In the genomic region with DNA sequence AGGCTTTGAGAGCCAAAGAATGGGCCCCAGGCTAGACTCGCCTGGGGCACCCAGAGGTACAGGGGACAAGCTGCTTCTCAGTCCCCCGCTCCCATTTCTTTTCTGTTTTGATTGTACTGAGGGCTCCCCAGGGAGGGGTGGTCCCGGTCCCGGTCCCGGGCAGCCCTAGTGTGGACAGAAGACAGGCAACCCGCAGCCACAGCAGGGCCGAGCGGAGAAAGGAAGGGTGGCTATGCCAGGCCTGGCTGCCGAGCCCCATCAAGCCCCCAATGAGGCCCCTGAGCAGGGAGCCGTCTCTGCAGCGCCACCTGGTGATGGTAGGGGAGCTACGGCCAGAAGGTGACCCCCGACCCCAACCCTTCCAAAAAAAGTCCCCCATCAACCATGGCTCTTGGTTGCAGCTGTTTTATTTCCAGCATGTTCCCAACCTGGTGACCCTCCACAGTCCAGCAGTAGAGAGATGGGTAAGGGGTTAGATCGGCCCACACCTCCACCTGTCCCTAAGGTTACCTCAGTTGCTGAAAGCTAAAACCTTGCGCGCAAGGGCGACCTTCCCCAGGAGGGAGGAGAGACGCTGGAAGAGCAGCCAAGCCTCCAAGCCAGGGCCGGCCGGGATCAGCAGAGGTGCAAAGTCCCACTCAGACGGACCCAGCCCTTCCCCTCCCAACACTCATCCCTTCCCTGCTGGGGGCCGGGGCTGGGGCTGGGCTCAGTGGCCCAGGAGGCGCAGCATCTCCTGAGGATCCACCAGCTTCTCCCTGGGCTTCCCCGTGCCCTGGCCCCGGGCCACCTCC, we compare ENCODE assay signal across 1 cellular context.
TF ChIP-seq lines count a peak whose summit lies in the region.

No MANE protein-coding gene starts in this region.

TF ChIP-seq in HEK293, 187 proteins besides CTCF, POLR2A, EP300 and RAD21 (continued from another document):
- TF ChIP-seq, protein P1, sequence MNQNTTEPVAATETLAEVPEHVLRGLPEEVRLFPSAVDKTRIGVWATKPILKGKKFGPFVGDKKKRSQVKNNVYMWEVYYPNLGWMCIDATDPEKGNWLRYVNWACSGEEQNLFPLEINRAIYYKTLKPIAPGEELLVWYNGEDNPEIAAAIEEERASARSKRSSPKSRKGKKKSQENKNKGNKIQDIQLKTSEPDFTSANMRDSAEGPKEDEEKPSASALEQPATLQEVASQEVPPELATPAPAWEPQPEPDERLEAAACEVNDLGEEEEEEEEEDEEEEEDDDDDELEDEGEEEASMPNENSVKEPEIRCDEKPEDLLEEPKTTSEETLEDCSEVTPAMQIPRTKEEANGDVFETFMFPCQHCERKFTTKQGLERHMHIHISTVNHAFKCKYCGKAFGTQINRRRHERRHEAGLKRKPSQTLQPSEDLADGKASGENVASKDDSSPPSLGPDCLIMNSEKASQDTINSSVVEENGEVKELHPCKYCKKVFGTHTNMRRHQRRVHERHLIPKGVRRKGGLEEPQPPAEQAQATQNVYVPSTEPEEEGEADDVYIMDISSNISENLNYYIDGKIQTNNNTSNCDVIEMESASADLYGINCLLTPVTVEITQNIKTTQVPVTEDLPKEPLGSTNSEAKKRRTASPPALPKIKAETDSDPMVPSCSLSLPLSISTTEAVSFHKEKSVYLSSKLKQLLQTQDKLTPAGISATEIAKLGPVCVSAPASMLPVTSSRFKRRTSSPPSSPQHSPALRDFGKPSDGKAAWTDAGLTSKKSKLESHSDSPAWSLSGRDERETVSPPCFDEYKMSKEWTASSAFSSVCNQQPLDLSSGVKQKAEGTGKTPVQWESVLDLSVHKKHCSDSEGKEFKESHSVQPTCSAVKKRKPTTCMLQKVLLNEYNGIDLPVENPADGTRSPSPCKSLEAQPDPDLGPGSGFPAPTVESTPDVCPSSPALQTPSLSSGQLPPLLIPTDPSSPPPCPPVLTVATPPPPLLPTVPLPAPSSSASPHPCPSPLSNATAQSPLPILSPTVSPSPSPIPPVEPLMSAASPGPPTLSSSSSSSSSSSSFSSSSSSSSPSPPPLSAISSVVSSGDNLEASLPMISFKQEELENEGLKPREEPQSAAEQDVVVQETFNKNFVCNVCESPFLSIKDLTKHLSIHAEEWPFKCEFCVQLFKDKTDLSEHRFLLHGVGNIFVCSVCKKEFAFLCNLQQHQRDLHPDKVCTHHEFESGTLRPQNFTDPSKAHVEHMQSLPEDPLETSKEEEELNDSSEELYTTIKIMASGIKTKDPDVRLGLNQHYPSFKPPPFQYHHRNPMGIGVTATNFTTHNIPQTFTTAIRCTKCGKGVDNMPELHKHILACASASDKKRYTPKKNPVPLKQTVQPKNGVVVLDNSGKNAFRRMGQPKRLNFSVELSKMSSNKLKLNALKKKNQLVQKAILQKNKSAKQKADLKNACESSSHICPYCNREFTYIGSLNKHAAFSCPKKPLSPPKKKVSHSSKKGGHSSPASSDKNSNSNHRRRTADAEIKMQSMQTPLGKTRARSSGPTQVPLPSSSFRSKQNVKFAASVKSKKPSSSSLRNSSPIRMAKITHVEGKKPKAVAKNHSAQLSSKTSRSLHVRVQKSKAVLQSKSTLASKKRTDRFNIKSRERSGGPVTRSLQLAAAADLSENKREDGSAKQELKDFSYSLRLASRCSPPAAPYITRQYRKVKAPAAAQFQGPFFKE (tag by site-specific recombination; IDR thresholded peaks at IDR 0.05; ENCODE audit: borderline replicate concordance) = no peak
- TF ChIP-seq, protein P2, sequence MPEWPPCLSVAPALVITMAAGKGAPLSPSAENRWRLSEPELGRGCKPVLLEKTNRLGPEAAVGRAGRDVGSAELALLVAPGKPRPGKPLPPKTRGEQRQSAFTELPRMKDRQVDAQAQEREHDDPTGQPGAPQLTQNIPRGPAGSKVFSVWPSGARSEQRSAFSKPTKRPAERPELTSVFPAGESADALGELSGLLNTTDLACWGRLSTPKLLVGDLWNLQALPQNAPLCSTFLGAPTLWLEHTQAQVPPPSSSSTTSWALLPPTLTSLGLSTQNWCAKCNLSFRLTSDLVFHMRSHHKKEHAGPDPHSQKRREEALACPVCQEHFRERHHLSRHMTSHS (tag by site-specific recombination; IDR thresholded peaks at IDR 0.05) = no peak
- peak; percentile 76 for TF ChIP-seq ZNF2 (tag by site-specific recombination; IDR thresholded peaks at IDR 0.05)
- TF ChIP-seq ZXDB (tag by site-specific recombination; IDR thresholded peaks at IDR 0.05) = no peak
- TF ChIP-seq, protein P3, sequence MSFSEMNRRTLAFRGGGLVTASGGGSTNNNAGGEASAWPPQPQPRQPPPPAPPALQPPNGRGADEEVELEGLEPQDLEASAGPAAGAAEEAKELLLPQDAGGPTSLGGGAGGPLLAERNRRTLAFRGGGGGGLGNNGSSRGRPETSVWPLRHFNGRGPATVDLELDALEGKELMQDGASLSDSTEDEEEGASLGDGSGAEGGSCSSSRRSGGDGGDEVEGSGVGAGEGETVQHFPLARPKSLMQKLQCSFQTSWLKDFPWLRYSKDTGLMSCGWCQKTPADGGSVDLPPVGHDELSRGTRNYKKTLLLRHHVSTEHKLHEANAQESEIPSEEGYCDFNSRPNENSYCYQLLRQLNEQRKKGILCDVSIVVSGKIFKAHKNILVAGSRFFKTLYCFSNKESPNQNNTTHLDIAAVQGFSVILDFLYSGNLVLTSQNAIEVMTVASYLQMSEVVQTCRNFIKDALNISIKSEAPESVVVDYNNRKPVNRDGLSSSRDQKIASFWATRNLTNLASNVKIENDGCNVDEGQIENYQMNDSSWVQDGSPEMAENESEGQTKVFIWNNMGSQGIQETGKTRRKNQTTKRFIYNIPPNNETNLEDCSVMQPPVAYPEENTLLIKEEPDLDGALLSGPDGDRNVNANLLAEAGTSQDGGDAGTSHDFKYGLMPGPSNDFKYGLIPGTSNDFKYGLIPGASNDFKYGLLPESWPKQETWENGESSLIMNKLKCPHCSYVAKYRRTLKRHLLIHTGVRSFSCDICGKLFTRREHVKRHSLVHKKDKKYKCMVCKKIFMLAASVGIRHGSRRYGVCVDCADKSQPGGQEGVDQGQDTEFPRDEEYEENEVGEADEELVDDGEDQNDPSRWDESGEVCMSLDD (tag by site-specific recombination; IDR thresholded peaks at IDR 0.05) = peak; percentile 61; the same call in 1 of the 2 replicates
- TF ChIP-seq BCL11A (tag by site-specific recombination; IDR thresholded peaks at IDR 0.05; ENCODE audit: low read depth) = peak; percentile 69
- TF ChIP-seq, protein P4, sequence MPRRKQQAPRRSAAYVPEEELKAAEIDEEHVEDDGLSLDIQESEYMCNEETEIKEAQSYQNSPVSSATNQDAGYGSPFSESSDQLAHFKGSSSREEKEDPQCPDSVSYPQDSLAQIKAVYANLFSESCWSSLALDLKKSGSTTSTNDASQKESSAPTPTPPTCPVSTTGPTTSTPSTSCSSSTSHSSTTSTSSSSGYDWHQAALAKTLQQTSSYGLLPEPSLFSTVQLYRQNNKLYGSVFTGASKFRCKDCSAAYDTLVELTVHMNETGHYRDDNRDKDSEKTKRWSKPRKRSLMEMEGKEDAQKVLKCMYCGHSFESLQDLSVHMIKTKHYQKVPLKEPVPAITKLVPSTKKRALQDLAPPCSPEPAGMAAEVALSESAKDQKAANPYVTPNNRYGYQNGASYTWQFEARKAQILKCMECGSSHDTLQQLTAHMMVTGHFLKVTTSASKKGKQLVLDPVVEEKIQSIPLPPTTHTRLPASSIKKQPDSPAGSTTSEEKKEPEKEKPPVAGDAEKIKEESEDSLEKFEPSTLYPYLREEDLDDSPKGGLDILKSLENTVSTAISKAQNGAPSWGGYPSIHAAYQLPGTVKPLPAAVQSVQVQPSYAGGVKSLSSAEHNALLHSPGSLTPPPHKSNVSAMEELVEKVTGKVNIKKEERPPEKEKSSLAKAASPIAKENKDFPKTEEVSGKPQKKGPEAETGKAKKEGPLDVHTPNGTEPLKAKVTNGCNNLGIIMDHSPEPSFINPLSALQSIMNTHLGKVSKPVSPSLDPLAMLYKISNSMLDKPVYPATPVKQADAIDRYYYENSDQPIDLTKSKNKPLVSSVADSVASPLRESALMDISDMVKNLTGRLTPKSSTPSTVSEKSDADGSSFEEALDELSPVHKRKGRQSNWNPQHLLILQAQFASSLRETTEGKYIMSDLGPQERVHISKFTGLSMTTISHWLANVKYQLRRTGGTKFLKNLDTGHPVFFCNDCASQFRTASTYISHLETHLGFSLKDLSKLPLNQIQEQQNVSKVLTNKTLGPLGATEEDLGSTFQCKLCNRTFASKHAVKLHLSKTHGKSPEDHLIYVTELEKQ (tag by site-specific recombination; IDR thresholded peaks at IDR 0.05; ENCODE audit: borderline replicate concordance) = no peak
- peak; percentile 99 for TF ChIP-seq ZNF335 (tag by site-specific recombination; conservative IDR thresholded peaks at IDR 0.05)
- no peak for TF ChIP-seq ZNF324 (tag by site-specific recombination; IDR thresholded peaks at IDR 0.05)
- TF ChIP-seq SALL2 (tag by site-specific recombination; IDR thresholded peaks at IDR 0.05; ENCODE audit: borderline replicate concordance) = no peak
- TF ChIP-seq, protein P5, sequence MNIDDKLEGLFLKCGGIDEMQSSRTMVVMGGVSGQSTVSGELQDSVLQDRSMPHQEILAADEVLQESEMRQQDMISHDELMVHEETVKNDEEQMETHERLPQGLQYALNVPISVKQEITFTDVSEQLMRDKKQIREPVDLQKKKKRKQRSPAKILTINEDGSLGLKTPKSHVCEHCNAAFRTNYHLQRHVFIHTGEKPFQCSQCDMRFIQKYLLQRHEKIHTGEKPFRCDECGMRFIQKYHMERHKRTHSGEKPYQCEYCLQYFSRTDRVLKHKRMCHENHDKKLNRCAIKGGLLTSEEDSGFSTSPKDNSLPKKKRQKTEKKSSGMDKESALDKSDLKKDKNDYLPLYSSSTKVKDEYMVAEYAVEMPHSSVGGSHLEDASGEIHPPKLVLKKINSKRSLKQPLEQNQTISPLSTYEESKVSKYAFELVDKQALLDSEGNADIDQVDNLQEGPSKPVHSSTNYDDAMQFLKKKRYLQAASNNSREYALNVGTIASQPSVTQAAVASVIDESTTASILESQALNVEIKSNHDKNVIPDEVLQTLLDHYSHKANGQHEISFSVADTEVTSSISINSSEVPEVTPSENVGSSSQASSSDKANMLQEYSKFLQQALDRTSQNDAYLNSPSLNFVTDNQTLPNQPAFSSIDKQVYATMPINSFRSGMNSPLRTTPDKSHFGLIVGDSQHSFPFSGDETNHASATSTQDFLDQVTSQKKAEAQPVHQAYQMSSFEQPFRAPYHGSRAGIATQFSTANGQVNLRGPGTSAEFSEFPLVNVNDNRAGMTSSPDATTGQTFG (tag by site-specific recombination; IDR thresholded peaks at IDR 0.05; ENCODE audit: borderline replicate concordance) = no peak
- TF ChIP-seq ZNF248 (tag by site-specific recombination; IDR thresholded peaks at IDR 0.05) = no peak
- peak; percentile 84 for TF ChIP-seq BCL11B (tag by site-specific recombination; IDR thresholded peaks at IDR 0.05; ENCODE audit: low read depth)
- peak; percentile 38 for TF ChIP-seq ZNF654 (tag by site-specific recombination; IDR thresholded peaks at IDR 0.05; ENCODE audit: low read depth)
- peak; percentile 79; the same call in 1 of the 2 replicates for TF ChIP-seq ZBTB7A (tag by site-specific recombination; IDR thresholded peaks at IDR 0.05; ENCODE audit: low read depth)
- no peak for TF ChIP-seq ZNF354C (tag by site-specific recombination; IDR thresholded peaks at IDR 0.05; ENCODE audit: borderline replicate concordance, low read depth)
- peak; percentile 63; the same call in 1 of the 2 replicates for TF ChIP-seq ZEB2 (tag by site-specific recombination; IDR thresholded peaks at IDR 0.05)
- no peak for TF ChIP-seq OSR2 (tag by site-specific recombination; IDR thresholded peaks at IDR 0.05)
- peak; percentile 72; the same call in 1 of the 2 replicates for TF ChIP-seq ZBTB17 (tag by site-specific recombination; IDR thresholded peaks at IDR 0.05)
- no peak for TF ChIP-seq ZSCAN23 (tag by site-specific recombination; IDR thresholded peaks at IDR 0.05)
- no peak for TF ChIP-seq FEZF1 (tag by site-specific recombination; IDR thresholded peaks at IDR 0.05)
- no peak for TF ChIP-seq ZNF19 (tag by site-specific recombination; IDR thresholded peaks at IDR 0.05; ENCODE audit: low read depth)
- no peak for TF ChIP-seq GLI2 (tag by site-specific recombination; IDR thresholded peaks at IDR 0.05; ENCODE audit: borderline replicate concordance, low read depth)
- no peak for TF ChIP-seq ZNF114 (tag by site-specific recombination; IDR thresholded peaks at IDR 0.05)
- 0 out of 2 replicates have a peak, but pooled peaks have one; percentile 35 for TF ChIP-seq REPIN1 (tag by site-specific recombination; IDR thresholded peaks at IDR 0.05; ENCODE audit: low read depth)
- TF ChIP-seq ZBTB48 (tag by site-specific recombination; IDR thresholded peaks at IDR 0.05) = 0 out of 2 replicates have a peak, but pooled peaks have one; percentile 30
- TF ChIP-seq, protein P6, sequence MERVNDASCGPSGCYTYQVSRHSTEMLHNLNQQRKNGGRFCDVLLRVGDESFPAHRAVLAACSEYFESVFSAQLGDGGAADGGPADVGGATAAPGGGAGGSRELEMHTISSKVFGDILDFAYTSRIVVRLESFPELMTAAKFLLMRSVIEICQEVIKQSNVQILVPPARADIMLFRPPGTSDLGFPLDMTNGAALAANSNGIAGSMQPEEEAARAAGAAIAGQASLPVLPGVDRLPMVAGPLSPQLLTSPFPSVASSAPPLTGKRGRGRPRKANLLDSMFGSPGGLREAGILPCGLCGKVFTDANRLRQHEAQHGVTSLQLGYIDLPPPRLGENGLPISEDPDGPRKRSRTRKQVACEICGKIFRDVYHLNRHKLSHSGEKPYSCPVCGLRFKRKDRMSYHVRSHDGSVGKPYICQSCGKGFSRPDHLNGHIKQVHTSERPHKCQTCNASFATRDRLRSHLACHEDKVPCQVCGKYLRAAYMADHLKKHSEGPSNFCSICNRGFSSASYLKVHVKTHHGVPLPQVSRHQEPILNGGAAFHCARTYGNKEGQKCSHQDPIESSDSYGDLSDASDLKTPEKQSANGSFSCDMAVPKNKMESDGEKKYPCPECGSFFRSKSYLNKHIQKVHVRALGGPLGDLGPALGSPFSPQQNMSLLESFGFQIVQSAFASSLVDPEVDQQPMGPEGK (tag by site-specific recombination; IDR thresholded peaks at IDR 0.05) = peak; percentile 75
- TF ChIP-seq ZNF138 (tag by site-specific recombination; IDR thresholded peaks at IDR 0.05; ENCODE audit: borderline replicate concordance) = no peak
